30 cellular contexts compared by ENCODE assay signal in the genomic region with DNA sequence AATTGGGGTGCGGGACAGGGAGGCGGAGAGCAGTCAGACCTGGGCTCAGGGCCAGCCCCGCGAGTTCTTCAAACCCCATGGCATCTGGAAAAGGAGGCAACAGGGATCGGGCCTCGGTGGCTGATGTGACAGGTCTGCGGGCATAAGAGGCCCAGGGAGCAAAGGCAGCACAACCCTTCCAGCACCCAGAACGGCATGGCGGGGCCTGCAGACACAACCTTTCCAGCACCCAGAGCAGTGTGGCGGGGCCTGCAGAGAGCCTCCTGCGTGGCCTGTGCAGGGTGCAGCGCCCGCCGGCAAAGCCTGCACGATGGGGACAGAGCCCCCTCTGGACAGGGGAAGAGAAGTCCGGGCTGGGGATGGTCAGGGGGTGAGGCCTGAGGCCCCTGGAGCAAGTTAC.
"Had no signal": no experiment of that assay in that cellular context is flagged by ENCODE, and none has a peak within 500 bp of the region (broad histone marks: within the 10 kb centered on the region; RNA-seq: fewer than 3 reads in every experiment).

No MANE protein-coding gene starts in this region.

- H3K79me2 ChIP-seq: hepatocyte had no signal

- H3K4me1 Mint-ChIP-seq: activated naive CD8-positive, alpha-beta T cell treated with anti-CD3 and anti-CD28 coated beads, Interleukin-2, amount 10 ng/mL, durations not matched to agents 7 days and 5 days; immature natural killer cell had no signal

- FAIRE-seq: bronchial epithelial cell, endothelial cell of umbilical vein, small intestine had no signal

- DNase-seq: activated CD4-positive, alpha-beta memory T cell treated with anti-CD3 and anti-CD28 coated beads for 36 hours; activated CD4-positive, alpha-beta T cell treated with anti-CD3 and anti-CD28 coated beads for 48 hours; activated CD4-positive, CD25-positive, alpha-beta regulatory T cell; activated effector memory CD4-positive, alpha-beta T cell treated with Interleukin-2 at 50 U/mL for 16 hours; activated naive CD4-positive, alpha-beta T cell treated with anti-CD3 and anti-CD28 coated beads for 36 hours; activated naive CD8-positive, alpha-beta T cell treated with anti-CD3 and anti-CD28 coated beads, Interleukin-2, amount 10 ng/mL, durations not matched to agents 7 days and 5 days; activated T-cell treated with anti-CD3 and anti-CD28 coated beads, Interleukin-2, amount 50 U/mL, for 48 hours; amygdala; colonic mucosa; dorsolateral prefrontal cortex; effector memory CD8-positive, alpha-beta T cell; foreskin melanocyte; immature natural killer cell; lower lobe of right lung; mesendoderm; mucosa of descending colon; naive B cell; nucleus accumbens; small intestine; stimulated activated CD4-positive, alpha-beta T cell treated with anti-CD3 and anti-CD28 coated beads, Interleukin-2, amount 100 ng/mL, for 24 hours; stomach had no signal

- H3K4me3 Mint-ChIP-seq: activated CD4-positive, alpha-beta memory T cell treated with anti-CD3 and anti-CD28 coated beads for 36 hours; activated naive CD4-positive, alpha-beta T cell treated with anti-CD3 and anti-CD28 coated beads for 36 hours; activated naive CD8-positive, alpha-beta T cell treated with anti-CD3 and anti-CD28 coated beads, Interleukin-2, amount 10 ng/mL, durations not matched to agents 7 days and 5 days; effector memory CD8-positive, alpha-beta T cell; immature natural killer cell; stimulated activated effector memory CD8-positive, alpha-beta T cell treated with anti-CD3 and anti-CD28 coated beads, Interleukin-12 subunit alpha, Interleukin-12 subunit beta, amount 100 ng/mL, for 72 hours had no signal

- H3K4me3 ChIP-seq: colonic mucosa, dorsolateral prefrontal cortex, hepatocyte, lower lobe of right lung, mucosa of descending colon, stomach, suprapubic skin, tibial nerve had no signal

- H3K27me3 Mint-ChIP-seq: activated CD4-positive, alpha-beta memory T cell treated with anti-CD3 and anti-CD28 coated beads for 36 hours; activated naive CD8-positive, alpha-beta T cell treated with anti-CD3 and anti-CD28 coated beads, Interleukin-2, amount 10 ng/mL, durations not matched to agents 7 days and 5 days; effector memory CD8-positive, alpha-beta T cell; naive B cell had no signal

- ATAC-seq: effector memory CD8-positive, alpha-beta T cell; esophagus mucosa; left lobe of liver; lower lobe of right lung; mucosa of descending colon; sciatic nerve; stimulated activated effector memory CD8-positive, alpha-beta T cell treated with anti-CD3 and anti-CD28 coated beads, Interleukin-12 subunit alpha, Interleukin-12 subunit beta, amount 100 ng/mL, for 72 hours had no signal

- H3K4me1 ChIP-seq: colonic mucosa, lower lobe of right lung, stomach, suprapubic skin, tibial nerve had no signal

- H3K36me3 ChIP-seq: colonic mucosa had no signal

- H3K27ac Mint-ChIP-seq: activated CD4-positive, alpha-beta memory T cell treated with anti-CD3 and anti-CD28 coated beads for 36 hours; activated naive CD4-positive, alpha-beta T cell treated with anti-CD3 and anti-CD28 coated beads for 36 hours; activated naive CD8-positive, alpha-beta T cell treated with anti-CD3 and anti-CD28 coated beads, Interleukin-2, amount 10 ng/mL, durations not matched to agents 7 days and 5 days; effector memory CD8-positive, alpha-beta T cell; immature natural killer cell; stimulated activated effector memory CD8-positive, alpha-beta T cell treated with anti-CD3 and anti-CD28 coated beads, Interleukin-12 subunit alpha, Interleukin-12 subunit beta, amount 100 ng/mL, for 72 hours had no signal

- H3K27ac ChIP-seq: colonic mucosa, dorsolateral prefrontal cortex, hepatocyte, lower lobe of right lung, stomach, suprapubic skin, tibial nerve had no signal

- H3K4me2 ChIP-seq: hepatocyte had no signal

- H3K9me3 ChIP-seq: colonic mucosa, lower lobe of right lung, mucosa of descending colon, stomach, suprapubic skin, tibial nerve had no signal

- H3K9me3 Mint-ChIP-seq: activated CD4-positive, alpha-beta memory T cell treated with anti-CD3 and anti-CD28 coated beads for 36 hours; activated naive CD4-positive, alpha-beta T cell treated with anti-CD3 and anti-CD28 coated beads for 36 hours; activated naive CD8-positive, alpha-beta T cell treated with anti-CD3 and anti-CD28 coated beads, Interleukin-2, amount 10 ng/mL, durations not matched to agents 7 days and 5 days; effector memory CD8-positive, alpha-beta T cell; immature natural killer cell; naive B cell; stimulated activated effector memory CD8-positive, alpha-beta T cell treated with anti-CD3 and anti-CD28 coated beads, Interleukin-12 subunit alpha, Interleukin-12 subunit beta, amount 100 ng/mL, for 72 hours had no signal

- H3K27me3 ChIP-seq: colonic mucosa, dorsolateral prefrontal cortex, hepatocyte, stomach, suprapubic skin, tibial nerve had no signal

- H3K36me3 Mint-ChIP-seq: activated CD4-positive, alpha-beta memory T cell treated with anti-CD3 and anti-CD28 coated beads for 36 hours; activated naive CD8-positive, alpha-beta T cell treated with anti-CD3 and anti-CD28 coated beads, Interleukin-2, amount 10 ng/mL, durations not matched to agents 7 days and 5 days; naive B cell; stimulated activated effector memory CD8-positive, alpha-beta T cell treated with anti-CD3 and anti-CD28 coated beads, Interleukin-12 subunit alpha, Interleukin-12 subunit beta, amount 100 ng/mL, for 72 hours had no signal

- H2AFZ ChIP-seq: hepatocyte had no signal
